12 cellular contexts compared by ENCODE assay signal in the genomic region with DNA sequence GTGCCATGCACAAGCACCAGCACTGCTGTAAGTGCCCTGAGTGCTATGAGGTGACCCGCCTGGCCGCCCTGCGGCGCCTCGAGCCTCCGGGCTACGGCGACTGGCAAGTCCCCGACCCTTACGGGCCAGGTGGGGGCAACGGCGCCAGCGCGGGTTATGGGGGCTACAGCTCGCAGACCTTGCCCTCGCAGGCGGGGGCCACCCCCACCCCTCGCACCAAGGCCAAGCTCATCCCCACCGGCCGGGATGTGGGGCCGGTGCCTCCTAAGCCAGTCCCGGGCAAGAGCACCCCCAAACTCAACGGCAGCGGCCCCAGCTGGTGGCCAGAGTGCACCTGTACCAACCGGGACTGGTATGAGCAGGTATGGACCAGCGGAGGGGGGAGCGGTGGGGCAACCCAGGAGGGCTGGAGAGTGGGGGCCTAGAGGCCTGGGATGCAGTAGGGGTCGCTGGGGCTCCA. TPM values are rescaled to one million over a fixed set of nuclear protein-coding genes. Genes with fewer than 3 reads are reported as not detected.
DNase-seq lines count a peak whose midpoint lies in the region; ATAC-seq and TF ChIP-seq lines count a peak whose summit lies in the region.
"Had no signal": no experiment of that assay in that cellular context is flagged by ENCODE, and none has a peak within 500 bp of the region (broad histone marks: within the 10 kb centered on the region; RNA-seq: fewer than 3 reads in every experiment).

No MANE protein-coding gene starts in this region.

- DNase-seq in heart left ventricle, result no peak
- DNase-seq in right atrium auricular region (ENCODE audit: low spot score), result no peak
- DNase-seq in T-helper 17 cell, result no peak
- no peak for DNase-seq in thoracic aorta (ENCODE audit: low spot score)
- DNase-seq in GDM1 (lab: John Stamatoyannopoulos, UW), result no peak
- DNase-seq in NCI-H2029 treated with DMSO at 0.1 percent for 48 hours (lab: John Stamatoyannopoulos, UW), result no peak
- DNase-seq: AML-193, NCI-H526 treated with DMSO at 0.1 percent for 48 hours had no signal

- H3K27ac ChIP-seq in heart left ventricle (no peak overlapping the region), right atrium auricular region (no peak overlapping the region), iPS-20b (ENCODE audit: low read length) (no peak overlapping the region), thoracic aorta (no peak overlapping the region)
- H3K27ac ChIP-seq: prostate gland had no signal

- peaks cover 32% of the 10 kb centered on the region for H3K27me3 Mint-ChIP-seq in T-helper 17 cell

- H3K36me3 Mint-ChIP-seq in T-helper 17 cell (ENCODE audit: low read depth), result no peaks in the 10 kb centered on the region
- H3K36me3 Mint-ChIP-seq: activated naive CD8-positive, alpha-beta T cell treated with anti-CD3 and anti-CD28 coated beads for 36 hours had no signal

- H3K36me3 ChIP-seq in heart left ventricle (no peaks in the 10 kb centered on the region), right atrium auricular region (no peaks in the 10 kb centered on the region), iPS-20b (ENCODE audit: insufficient read depth, low read depth, low read length) (no peaks in the 10 kb centered on the region), thoracic aorta (no peaks in the 10 kb centered on the region)
- H3K36me3 ChIP-seq: prostate gland had no signal

- 5 to 60% (median 11%) methylated on average over 4 to 28 of the region's 28 CpGs for WGBS in heart left ventricle, 4 donors

- TF ChIP-seq POLR2A in heart left ventricle (IDR thresholded peaks at IDR 0.05), result no peak

- ATAC-seq in heart left ventricle (no peak), T-helper 17 cell (peak; percentile 42), thoracic aorta (ENCODE audit: insufficient number of reproducible peaks, low FRiP score, low read depth) (no peak), HG03442 (IDR thresholded peaks at IDR 0.05; ENCODE audit: unreplicated experiment) (no peak)

- intact Hi-C loops in heart left ventricle (cut with DNase I), result no loop called here

- TF ChIP-seq CTCF in heart left ventricle (IDR thresholded peaks at IDR 0.05) (no peak), right atrium auricular region (IDR thresholded peaks at IDR 0.05) (no peak), thoracic aorta (IDR thresholded peaks at IDR 0.05) (no peak)

- peaks cover 0 to 7% (median 0%) of the 10 kb centered on the region in 12 donors for H3K4me1 ChIP-seq in heart left ventricle
- H3K4me1 ChIP-seq in right atrium auricular region, result peaks cover 0 to 4% of the 10 kb centered on the region in 2 donors
- no peaks in the 10 kb centered on the region for H3K4me1 ChIP-seq in iPS-20b (ENCODE audit: insufficient read depth, low read length)
- peaks cover 0 to 7% of the 10 kb centered on the region in 2 donors for H3K4me1 ChIP-seq in thoracic aorta (ENCODE audit: control insufficient read depth in 1 of 2, low read depth in 2 of 2)
- H3K4me1 ChIP-seq: prostate gland had no signal

- H3K9ac ChIP-seq in iPS-20b (ENCODE audit: low read depth, low read length), result no peak overlapping the region

- H3K27me3 ChIP-seq in heart left ventricle (peaks cover 0 to 51% (median 8%) of the 10 kb centered on the region in 9 donors), right atrium auricular region (no peaks in the 10 kb centered on the region), iPS-20b (ENCODE audit: insufficient read depth, low read length) (peaks cover 29% of the 10 kb centered on the region), thoracic aorta (replicated peaks; ENCODE audit: insufficient read depth) (no peaks in the 10 kb centered on the region)

- H3K27ac Mint-ChIP-seq in T-helper 17 cell, result no peak overlapping the region
- H3K27ac Mint-ChIP-seq: activated naive CD8-positive, alpha-beta T cell treated with anti-CD3 and anti-CD28 coated beads for 36 hours had no signal

- no peak overlapping the region for H3K4me3 Mint-ChIP-seq in T-helper 17 cell

- H3K4me3 ChIP-seq in heart left ventricle (peak overlapping the region in 8 of 12 donors; percentile 5 to 42 (median 28)), right atrium auricular region (peak overlapping the region in 1 of 2 donors; percentile 27), iPS-20b (ENCODE audit: low read length) (peak overlapping the region; percentile 40; the same call in 1 of the 2 replicates), thoracic aorta (peak overlapping the region; percentile 68)
- H3K4me3 ChIP-seq: prostate gland had no signal

- H3K9me3 ChIP-seq in heart left ventricle, result no peaks in the 10 kb centered on the region
- no peaks in the 10 kb centered on the region for H3K9me3 ChIP-seq in right atrium auricular region
- no peaks in the 10 kb centered on the region for H3K9me3 ChIP-seq in T-helper 17 cell (ENCODE audit: control insufficient read depth, low read length, poor library complexity, severe bottlenecking)
- no peaks in the 10 kb centered on the region for H3K9me3 ChIP-seq in iPS-20b (ENCODE audit: insufficient read depth, low read depth, low read length)
- no peaks in the 10 kb centered on the region for H3K9me3 ChIP-seq in thoracic aorta
- H3K9me3 ChIP-seq: prostate gland had no signal

- H3K4me1 Mint-ChIP-seq in T-helper 17 cell, result peaks cover 2% of the 10 kb centered on the region

RNA-seq across cellular contexts. Expression of a gene that starts 0.6 kb away (rescaled TPM):
- total RNA-seq in heart left ventricle (10 to 100 TPM in 5 of 9 donors, 1 to 10 TPM in 4; 6.8 to 14.8 (median 10.3) TPM), right atrium auricular region (10 to 100 TPM in 1 of 2 donors, 1 to 10 TPM in 1; 8.8 to 34.6 TPM), T-helper 17 cell (10 to 100 TPM; 12.5 to 12.8 TPM), thoracic aorta (10 to 100 TPM; 17.3 to 18.7 TPM)
- polyA plus RNA-seq in heart left ventricle, result 1 to 10 TPM; 6.1 to 9.1 TPM

RNA-seq across cellular contexts. Expression of a gene that starts 22.1 kb away (rescaled TPM):
- total RNA-seq in heart left ventricle, result not detected
- not detected for polyA plus RNA-seq in heart left ventricle
- total RNA-seq in right atrium auricular region, result not detected
- not detected for total RNA-seq in T-helper 17 cell
- not detected for total RNA-seq in thoracic aorta
- total RNA-seq: activated naive CD8-positive, alpha-beta T cell treated with anti-CD3 and anti-CD28 coated beads for 36 hours; prostate gland had no signal
